Comparison of ENCODE assay signal across 22 cellular contexts in genomic region chr6:52636830-52637229, GRCh38.
"Had no signal": no experiment of that assay in that cellular context is flagged by ENCODE, and none has a peak within 500 bp of the region (broad histone marks: within the 10 kb centered on the region; RNA-seq: fewer than 3 reads in every experiment).

No MANE protein-coding gene starts in this region.

- H3K9me3 ChIP-seq: heart right ventricle, neutrophil, right atrium auricular region, stomach, testis, thyroid gland, vagina had no signal

- H3K27ac ChIP-seq: heart right ventricle, hepatocyte, neural progenitor cell, neutrophil, parathyroid adenoma, right atrium auricular region, skin epidermis, stomach, testis, thyroid gland, vagina had no signal

- H3K9ac ChIP-seq: neural progenitor cell, parathyroid adenoma had no signal

- ATAC-seq: heart right ventricle; naive thymus-derived CD8-positive, alpha-beta T cell; sciatic nerve; stimulated activated naive B cell treated with anti-CD40 and anti-IgM and Interleukin-4, amounts not matched to agents 10 μg/mL and 1 μg/mL and 100 μg/mL, for 72 hours; stimulated activated naive CD8-positive, alpha-beta T cell treated with anti-CD3 and anti-CD28 coated beads, Interleukin-15, Interleukin-2, amounts not matched to agents 100 U/mL and 50 U/mL, for 24 hours had no signal

- DNase-seq: heart right ventricle; islet precursor cell; naive thymus-derived CD8-positive, alpha-beta T cell; nephron progenitor cell; occipital lobe; stimulated activated CD4-positive, alpha-beta T cell treated with anti-CD3 and anti-CD28 coated beads, Interleukin-12 subunit alpha, Interleukin-12 subunit beta, amount 100 ng/mL, for 4 hours; stimulated activated CD4-positive, alpha-beta T cell treated with anti-CD3 and anti-CD28 coated beads, Interleukin-15, amount 100 ng/mL, for 24 hours; stimulated activated CD4-positive, alpha-beta T cell treated with anti-CD3 and anti-CD28 coated beads, Interleukin-2, amount 100 ng/mL, for 24 hours; stimulated activated CD4-positive, alpha-beta T cell treated with anti-CD3 and anti-CD28 coated beads, Interleukin-4, amount 100 ng/mL, for 1 hour; stimulated activated naive B cell treated with anti-CD40 and anti-IgM and Interleukin-4, amounts not matched to agents 10 μg/mL and 1 μg/mL and 100 μg/mL, for 72 hours; stimulated activated naive CD8-positive, alpha-beta T cell treated with anti-CD3 and anti-CD28 coated beads, Interleukin-15, Interleukin-2, amounts not matched to agents 100 U/mL and 50 U/mL, for 24 hours; stomach; testis; thyroid gland had no signal

- H2AFZ ChIP-seq: hepatocyte, neural progenitor cell, parathyroid adenoma had no signal

- H3K4me1 ChIP-seq: parathyroid adenoma, testis, vagina had no signal

- H3K79me2 ChIP-seq: hepatocyte, parathyroid adenoma had no signal

- H3K27me3 ChIP-seq: hepatocyte, neural progenitor cell, neutrophil, right atrium auricular region, stomach, testis, thyroid gland, vagina had no signal

- H3K4me2 ChIP-seq: hepatocyte, neural progenitor cell had no signal

- H3K36me3 ChIP-seq: heart right ventricle, neural progenitor cell, neutrophil, right atrium auricular region, stomach, thyroid gland, vagina had no signal

- H3K4me3 ChIP-seq: heart right ventricle, hepatocyte, neural progenitor cell, right atrium auricular region, skin epidermis, stomach, testis, thyroid gland, vagina had no signal
